1 cellular context compared by ENCODE assay signal in the genomic region with DNA sequence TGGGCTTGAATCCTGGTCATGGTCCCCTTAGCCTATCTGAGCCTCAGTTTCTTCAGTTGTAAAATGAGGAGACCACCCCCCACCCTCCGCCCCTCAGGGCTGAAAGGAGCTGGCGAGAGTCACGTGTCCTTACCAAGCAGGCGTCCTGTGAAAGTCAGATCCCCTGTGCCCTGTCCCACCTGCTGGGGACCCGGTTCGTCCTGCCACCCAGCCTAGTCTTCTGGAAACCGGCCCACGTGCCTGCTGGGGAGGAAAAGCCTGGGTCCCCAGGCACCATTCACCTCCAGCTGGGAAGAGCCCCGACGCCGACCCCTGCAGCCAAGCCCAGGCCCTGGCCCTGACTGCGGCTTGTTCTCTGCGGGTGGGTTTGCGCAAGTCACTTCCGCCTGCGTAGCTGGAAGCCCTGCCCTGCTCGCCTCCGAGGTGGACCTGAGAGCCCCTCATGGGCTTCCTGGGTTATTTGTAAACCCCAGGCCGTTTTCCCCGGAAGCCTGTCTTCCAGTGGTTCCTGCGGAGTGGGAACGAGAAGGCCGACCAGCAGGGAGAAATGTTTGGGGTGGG.
A peak's percentile ranks its signal among the peaks of the same experiment; 100 is the strongest.
TF ChIP-seq lines count a peak whose summit lies in the region.

No MANE protein-coding gene starts in this region.

TF ChIP-seq in H1, 55 proteins besides CTCF, POLR2A, EP300 and RAD21:
- TF ChIP-seq E2F6 (IDR thresholded peaks at IDR 0.05) (peak; percentile 38; the same call in 1 of the 2 replicates), USF2 (IDR thresholded peaks at IDR 0.05; ENCODE audit: low read length) (peak; percentile 40; the same call in 1 of the 2 replicates), MAX (IDR thresholded peaks at IDR 0.05) (peak; percentile 59), KDM4A (IDR thresholded peaks at IDR 0.05; ENCODE audit: low read depth, low read length, severe bottlenecking) (peak; percentile 64), SRF (IDR thresholded peaks at IDR 0.05; ENCODE audit: low read depth, low read length) (no peak), ASH2L (IDR thresholded peaks at IDR 0.05; ENCODE audit: low read length) (no peak), SAP30 (IDR thresholded peaks at IDR 0.05; ENCODE audit: insufficient read depth, insufficient replicate concordance, low read length) (peak; percentile 38), CREB1 (IDR thresholded peaks at IDR 0.05) (no peak), CEBPB (IDR thresholded peaks at IDR 0.05; ENCODE audit: low read depth, low read length) (peak; percentile 67), SIN3A (conservative IDR thresholded peaks at IDR 0.05 in 1 of 2, IDR thresholded peaks at IDR 0.05 in 1 of 2; ENCODE audit: low read depth in 1 of 2, low read length in 2 of 2) (no peak), RXRA (IDR thresholded peaks at IDR 0.05; ENCODE audit: insufficient read depth, low read depth, low read length) (no peak), NRF1 (IDR thresholded peaks at IDR 0.05; ENCODE audit: low read depth, low read length) (no peak)
- TF ChIP-seq, protein P1, sequence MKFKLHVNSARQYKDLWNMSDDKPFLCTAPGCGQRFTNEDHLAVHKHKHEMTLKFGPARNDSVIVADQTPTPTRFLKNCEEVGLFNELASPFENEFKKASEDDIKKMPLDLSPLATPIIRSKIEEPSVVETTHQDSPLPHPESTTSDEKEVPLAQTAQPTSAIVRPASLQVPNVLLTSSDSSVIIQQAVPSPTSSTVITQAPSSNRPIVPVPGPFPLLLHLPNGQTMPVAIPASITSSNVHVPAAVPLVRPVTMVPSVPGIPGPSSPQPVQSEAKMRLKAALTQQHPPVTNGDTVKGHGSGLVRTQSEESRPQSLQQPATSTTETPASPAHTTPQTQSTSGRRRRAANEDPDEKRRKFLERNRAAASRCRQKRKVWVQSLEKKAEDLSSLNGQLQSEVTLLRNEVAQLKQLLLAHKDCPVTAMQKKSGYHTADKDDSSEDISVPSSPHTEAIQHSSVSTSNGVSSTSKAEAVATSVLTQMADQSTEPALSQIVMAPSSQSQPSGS (IDR thresholded peaks at IDR 0.05; ENCODE audit: low read length): no peak
- TF ChIP-seq, protein P2, sequence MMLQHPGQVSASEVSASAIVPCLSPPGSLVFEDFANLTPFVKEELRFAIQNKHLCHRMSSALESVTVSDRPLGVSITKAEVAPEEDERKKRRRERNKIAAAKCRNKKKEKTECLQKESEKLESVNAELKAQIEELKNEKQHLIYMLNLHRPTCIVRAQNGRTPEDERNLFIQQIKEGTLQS (IDR thresholded peaks at IDR 0.05; ENCODE audit: insufficient read depth, low read depth, low read length): 0 out of 2 replicates have a peak, but pooled peaks have one; percentile 36
